ENCODE assay signal across 1 cellular context in the genomic region with DNA sequence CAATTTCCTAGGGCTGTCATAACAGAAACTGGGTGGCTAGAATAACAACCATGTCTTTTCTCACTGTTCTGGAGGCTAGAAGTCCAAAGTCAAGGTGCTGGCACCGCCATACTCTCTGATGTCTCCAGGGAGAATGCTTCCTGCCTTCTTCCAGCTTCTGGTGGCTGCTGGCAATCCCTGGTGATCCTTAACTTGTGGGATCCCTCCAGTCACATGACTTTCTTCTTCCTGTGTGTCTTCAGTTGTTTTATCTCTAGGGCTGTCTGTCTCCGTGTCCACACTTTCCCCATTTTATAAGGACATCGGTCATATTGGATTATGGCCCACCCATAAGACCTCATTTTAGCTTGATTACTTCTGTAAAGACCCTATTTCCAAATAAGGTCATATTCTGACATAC.
TF ChIP-seq lines count a peak whose summit lies in the region.

No MANE protein-coding gene starts in this region.

TF ChIP-seq in H1, 55 proteins besides CTCF, POLR2A, EP300 and RAD21:
- TF ChIP-seq NANOG (IDR thresholded peaks at IDR 0.05; ENCODE audit: insufficient read depth, low read depth, low read length, poor library complexity, severe bottlenecking) (no peak), RNF2 (IDR thresholded peaks at IDR 0.05; ENCODE audit: borderline replicate concordance, low read depth, low read length, missing control alignments, poor library complexity, severe bottlenecking) (no peak), FOSL1 (IDR thresholded peaks at IDR 0.05; ENCODE audit: insufficient read depth, low read depth, low read length) (no peak)
